33 cellular contexts compared by ENCODE assay signal in genomic region chr14:105029402-105029801, GRCh38. TPM values are rescaled to one million over a fixed set of nuclear protein-coding genes. Genes with fewer than 3 reads are reported as not detected.
"Had no signal": no experiment of that assay in that cellular context is flagged by ENCODE, and none has a peak within 500 bp of the region (broad histone marks: within the 10 kb centered on the region; RNA-seq: fewer than 3 reads in every experiment).

No MANE protein-coding gene starts in this region.

- H3K9me3 ChIP-seq: adrenal gland, body of pancreas, esophagus squamous epithelium, gastroesophageal sphincter, heart right ventricle had no signal

- H3K9me3 Mint-ChIP-seq: activated B cell treated with CpG ODN at 0.5 μM for 24 hours; activated naive CD4-positive, alpha-beta T cell treated with anti-CD3 and anti-CD28 coated beads for 36 hours; activated naive CD4-positive, alpha-beta T cell treated with anti-CD3 and anti-CD28 coated beads, Interleukin-2, amount 50 U/mL, for 24 hours; effector memory CD8-positive, alpha-beta T cell; T-helper 2 cell treated with Interferon-gamma antibody and Interleukin-4, amounts not matched to agents 5 μg/mL and 100 μg/mL, for 36 hours had no signal

- H3K36me3 Mint-ChIP-seq: activated naive CD8-positive, alpha-beta T cell treated with anti-CD3 and anti-CD28 coated beads for 36 hours had no signal

- ATAC-seq: activated CD4-positive, CD25-positive, alpha-beta regulatory T cell treated with anti-CD3 and anti-CD28 coated beads, Interleukin-2, amount 50 U/mL, for 24 hours; activated CD8-positive, alpha-beta T cell treated with anti-CD3 and anti-CD28 coated beads for 36 hours; activated naive CD8-positive, alpha-beta T cell treated with anti-CD3 and anti-CD28 coated beads, Interleukin-2, amount 50 U/mL, for 24 hours; activated T-cell treated with anti-CD3 and anti-CD28 coated beads, Interleukin-2, amount 50 U/mL, for 4 hours; activated T-helper 17 cell treated with anti-CD3 and anti-CD28 coated beads, Interleukin-2, amount 50 U/mL, for 72 hours; body of pancreas; effector memory CD8-positive, alpha-beta T cell; gastroesophageal sphincter; heart right ventricle; T-helper 17 cell had no signal

- H3K27ac ChIP-seq: adrenal gland, body of pancreas, gastroesophageal sphincter, heart right ventricle, WERI-Rb-1 had no signal

- H3K4me3 Mint-ChIP-seq: activated B cell treated with CpG ODN at 0.5 μM for 24 hours; activated CD8-positive, alpha-beta T cell treated with anti-CD3 and anti-CD28 coated beads for 36 hours; activated naive CD4-positive, alpha-beta T cell treated with anti-CD3 and anti-CD28 coated beads for 36 hours; activated naive CD4-positive, alpha-beta T cell treated with anti-CD3 and anti-CD28 coated beads, Interleukin-2, amount 50 U/mL, for 24 hours; activated naive CD8-positive, alpha-beta T cell treated with anti-CD3 and anti-CD28 coated beads for 36 hours; activated naive CD8-positive, alpha-beta T cell treated with anti-CD3 and anti-CD28 coated beads, Interleukin-2, amount 50 U/mL, for 24 hours; activated T-cell treated with anti-CD3 and anti-CD28 coated beads, Interleukin-2, amount 50 U/mL, for 4 hours; activated T-helper 17 cell treated with anti-CD3 and anti-CD28 coated beads, Interleukin-2, amount 50 U/mL, for 72 hours; effector memory CD8-positive, alpha-beta T cell; T-helper 17 cell; T-helper 2 cell treated with Interferon-gamma antibody and Interleukin-4, amounts not matched to agents 5 μg/mL and 100 μg/mL, for 36 hours had no signal

- H3K36me3 ChIP-seq: adrenal gland, esophagus squamous epithelium, gastroesophageal sphincter, heart right ventricle, WERI-Rb-1 had no signal

- FAIRE-seq: colon had no signal

- DNase-seq: activated B cell treated with CpG ODN at 0.5 μM for 24 hours; activated CD4-positive, alpha-beta T cell treated with anti-CD3 and anti-CD28 coated beads for 48 hours; activated CD4-positive, alpha-beta T cell treated with anti-CD3 and anti-CD28 coated beads, Interleukin-2, amount 50 U/mL, for 1 hour; activated CD4-positive, alpha-beta T cell treated with anti-CD3 and anti-CD28 coated beads, Interleukin-2, amount 50 U/mL, for 48 hours; activated CD8-positive, alpha-beta memory T cell treated with anti-CD3 and anti-CD28 coated beads for 24 hours; activated CD8-positive, alpha-beta T cell treated with anti-CD3 and anti-CD28 coated beads for 36 hours; activated effector memory CD4-positive, alpha-beta T cell treated with Interleukin-2 at 50 U/mL for 16 hours; activated naive CD4-positive, alpha-beta T cell treated with anti-CD3 and anti-CD28 coated beads for 36 hours; activated naive CD8-positive, alpha-beta T cell treated with anti-CD3 and anti-CD28 coated beads for 36 hours; activated naive CD8-positive, alpha-beta T cell treated with anti-CD3 and anti-CD28 coated beads, Interleukin-2, amount 50 U/mL, for 24 hours; activated T-cell treated with anti-CD3 and anti-CD28 coated beads, Interleukin-2, amount 50 U/mL, for 4 hours; adrenal gland; amygdala; body of pancreas; caudate nucleus; cortex of kidney; dermis blood vessel endothelial cell; effector CD4-positive, alpha-beta T cell; effector memory CD8-positive, alpha-beta T cell; esophagus squamous epithelium; foreskin melanocyte; heart right ventricle; T-helper 17 cell; T1000; WERI-Rb-1 had no signal

- H3K4me3 ChIP-seq: adrenal gland, body of pancreas, esophagus squamous epithelium, gastroesophageal sphincter, heart right ventricle had no signal

- H3K27me3 Mint-ChIP-seq: activated B cell treated with CpG ODN at 0.5 μM for 24 hours; activated naive CD4-positive, alpha-beta T cell treated with anti-CD3 and anti-CD28 coated beads, Interleukin-2, amount 50 U/mL, for 24 hours; activated naive CD8-positive, alpha-beta T cell treated with anti-CD3 and anti-CD28 coated beads for 36 hours; activated naive CD8-positive, alpha-beta T cell treated with anti-CD3 and anti-CD28 coated beads, Interleukin-2, amount 50 U/mL, for 24 hours; activated T-helper 17 cell treated with anti-CD3 and anti-CD28 coated beads, Interleukin-2, amount 50 U/mL, for 72 hours; effector memory CD8-positive, alpha-beta T cell; T-helper 17 cell had no signal

- H3K27me3 ChIP-seq: adrenal gland, body of pancreas had no signal

- H3K27ac Mint-ChIP-seq: activated B cell treated with CpG ODN at 0.5 μM for 24 hours; activated CD8-positive, alpha-beta T cell treated with anti-CD3 and anti-CD28 coated beads for 36 hours; activated naive CD4-positive, alpha-beta T cell treated with anti-CD3 and anti-CD28 coated beads for 36 hours; activated naive CD4-positive, alpha-beta T cell treated with anti-CD3 and anti-CD28 coated beads, Interleukin-2, amount 50 U/mL, for 24 hours; activated naive CD8-positive, alpha-beta T cell treated with anti-CD3 and anti-CD28 coated beads for 36 hours; activated naive CD8-positive, alpha-beta T cell treated with anti-CD3 and anti-CD28 coated beads, Interleukin-2, amount 50 U/mL, for 24 hours; activated T-helper 17 cell treated with anti-CD3 and anti-CD28 coated beads, Interleukin-2, amount 50 U/mL, for 72 hours; T-helper 17 cell; T-helper 2 cell treated with Interferon-gamma antibody and Interleukin-4, amounts not matched to agents 5 μg/mL and 100 μg/mL, for 36 hours had no signal

RNA-seq across cellular contexts. Expression of gene GPR132, which starts 35.8 kb away (rescaled TPM):
- total RNA-seq: fibroblast of villous mesenchyme had no signal
- polyA plus RNA-seq: fibroblast of lung had no signal

RNA-seq across cellular contexts. Expression of gene AHNAK2, which starts 51.2 kb away (rescaled TPM):
- total RNA-seq: activated B cell treated with CpG ODN at 0.5 μM for 24 hours, T-helper 17 cell had no signal
